In genomic region chr12:94151577-94151976, GRCh38 we compare ENCODE assay signal across 1 cellular context.
TF ChIP-seq lines count a peak whose summit lies in the region.

No MANE protein-coding gene starts in this region.

TF ChIP-seq in HepG2, 621 proteins besides CTCF, POLR2A, EP300 and RAD21 (continued from another document and continues in another):
- TF ChIP-seq SOX6 (IDR thresholded peaks at IDR 0.05) (no peak), SOX6 (CRISPR knock-in tag; IDR thresholded peaks at IDR 0.05) (peak; percentile 55; the same call in 1 of the 2 replicates), ZNF350 (CRISPR knock-in tag; IDR thresholded peaks at IDR 0.05; ENCODE audit: borderline replicate concordance, low read depth) (no peak), TCF7 (IDR thresholded peaks at IDR 0.05; ENCODE audit: low read depth) (peak; percentile 55; the same call in 1 of the 2 replicates), AHDC1 (CRISPR knock-in tag; IDR thresholded peaks at IDR 0.05; ENCODE audit: borderline replicate concordance) (peak; percentile 54; the same call in 1 of the 2 replicates), HNRNPL (IDR thresholded peaks at IDR 0.05; ENCODE audit: low read depth, low read length) (no peak), ZNF326 (CRISPR knock-in tag; IDR thresholded peaks at IDR 0.05; ENCODE audit: borderline replicate concordance) (no peak), NR2F6 (IDR thresholded peaks at IDR 0.05) (no peak; the same call in 1 of the 2 replicates), NR2F6 (CRISPR knock-in tag; IDR thresholded peaks at IDR 0.05) (0 out of 2 replicates have a peak, but pooled peaks have one; percentile 8), ZBTB10 (CRISPR knock-in tag; IDR thresholded peaks at IDR 0.05; ENCODE audit: borderline replicate concordance) (no peak), SMYD3 (CRISPR knock-in tag; IDR thresholded peaks at IDR 0.05) (no peak), SP2 (CRISPR knock-in tag; IDR thresholded peaks at IDR 0.05) (no peak), FOXP1 (IDR thresholded peaks at IDR 0.05) (no peak), FOXP1 (CRISPR knock-in tag; IDR thresholded peaks at IDR 0.05) (0 out of 2 replicates have a peak, but pooled peaks have one; percentile 45), TBL1XR1 (IDR thresholded peaks at IDR 0.05; ENCODE audit: borderline replicate concordance, low read length, partially characterized antibody) (no peak), SAP130 (CRISPR knock-in tag; IDR thresholded peaks at IDR 0.05; ENCODE audit: low read depth) (peak; percentile 98), KDM2A (CRISPR knock-in tag; IDR thresholded peaks at IDR 0.05; ENCODE audit: borderline replicate concordance, low read depth) (no peak), RFXANK (CRISPR knock-in tag; IDR thresholded peaks at IDR 0.05) (no peak), ZNF629 (CRISPR knock-in tag; conservative IDR thresholded peaks at IDR 0.05) (peak; percentile 21; the same call in 1 of the 2 replicates), GABPB1 (CRISPR knock-in tag; IDR thresholded peaks at IDR 0.05) (no peak), CHD4 (IDR thresholded peaks at IDR 0.05; ENCODE audit: borderline replicate concordance, low read length) (no peak), ZFY (CRISPR knock-in tag; IDR thresholded peaks at IDR 0.05) (no peak; the same call in 1 of the 2 replicates), PHF8 (CRISPR knock-in tag; IDR thresholded peaks at IDR 0.05) (peak; percentile 27; the same call in 1 of the 2 replicates), ZNF788 (CRISPR knock-in tag; IDR thresholded peaks at IDR 0.05; ENCODE audit: borderline replicate concordance) (peak; percentile 66; the same call in 1 of the 2 replicates), DRAP1 (CRISPR knock-in tag; IDR thresholded peaks at IDR 0.05) (peak; percentile 54; the same call in 1 of the 2 replicates), SOX5 (CRISPR knock-in tag; IDR thresholded peaks at IDR 0.05; ENCODE audit: borderline replicate concordance) (peak; percentile 59; the same call in 1 of the 2 replicates), PTBP1 (IDR thresholded peaks at IDR 0.05; ENCODE audit: low read depth, low read length, poor library complexity, severe bottlenecking) (no peak), RCOR2 (CRISPR knock-in tag; IDR thresholded peaks at IDR 0.05) (no peak), ISL2 (CRISPR knock-in tag; IDR thresholded peaks at IDR 0.05) (peak; percentile 74), U2AF1 (optimal IDR thresholded peaks at IDR 0.05; ENCODE audit: low read depth, low read length) (no peak), HMGA1 (CRISPR knock-in tag; conservative IDR thresholded peaks at IDR 0.05) (no peak), ZNF556 (CRISPR knock-in tag; IDR thresholded peaks at IDR 0.05; ENCODE audit: borderline replicate concordance) (no peak), PITX1 (CRISPR knock-in tag; IDR thresholded peaks at IDR 0.05) (peak; percentile 76; the same call in 1 of the 2 replicates), NFYB (CRISPR knock-in tag; IDR thresholded peaks at IDR 0.05) (no peak), SP1 (IDR thresholded peaks at IDR 0.05) (no peak), SP1 (CRISPR knock-in tag; IDR thresholded peaks at IDR 0.05) (no peak), HNF4G (IDR thresholded peaks at IDR 0.05; ENCODE audit: borderline replicate concordance, low read depth, low read length) (peak; percentile 93), HNF4G (CRISPR knock-in tag; IDR thresholded peaks at IDR 0.05; ENCODE audit: borderline replicate concordance, low read depth) (no peak; the same call in 1 of the 2 replicates), ATF5 (CRISPR knock-in tag; IDR thresholded peaks at IDR 0.05; ENCODE audit: low read depth) (no peak), ZNF777 (CRISPR knock-in tag; IDR thresholded peaks at IDR 0.05) (peak; percentile 50), ARID4A (CRISPR knock-in tag; IDR thresholded peaks at IDR 0.05; ENCODE audit: borderline replicate concordance) (peak; percentile 79; the same call in 1 of the 2 replicates), POGK (CRISPR knock-in tag; conservative IDR thresholded peaks at IDR 0.05) (0 out of 2 replicates have a peak, but pooled peaks have one; percentile 40), RXRA (CRISPR knock-in tag; IDR thresholded peaks at IDR 0.05) (peak; percentile 21; the same call in 1 of the 2 replicates), MNT (IDR thresholded peaks at IDR 0.05) (0 out of 2 replicates have a peak, but pooled peaks have one; percentile 7), GLMP (CRISPR knock-in tag; IDR thresholded peaks at IDR 0.05; ENCODE audit: borderline replicate concordance) (no peak), ZNF30 (CRISPR knock-in tag; IDR thresholded peaks at IDR 0.05) (no peak), HDAC6 (IDR thresholded peaks at IDR 0.05; ENCODE audit: low read depth, low read length) (no peak)
